In genomic region chr5:64767959-64768357, GRCh38 we compare ENCODE assay signal across 8 cellular contexts. TPM values are rescaled to one million over a fixed set of nuclear protein-coding genes. Genes with fewer than 3 reads are reported as not detected.
DNase-seq lines count a peak whose midpoint lies in the region; ATAC-seq, FAIRE-seq and TF ChIP-seq lines count a peak whose summit lies in the region.

No MANE protein-coding gene starts in this region.

- peaks cover 88% of the 10 kb centered on the region for H3K79me2 ChIP-seq in HCT116 (ENCODE audit: insufficient read depth, low read length)

- no peaks in the 10 kb centered on the region for H3K9me3 ChIP-seq in HCT116 (ENCODE audit: control insufficient read depth in 1 of 2, insufficient read depth in 1 of 2, low read depth in 1 of 2, low read length in 2 of 2)

- H3K4me1 ChIP-seq in HCT116 (ENCODE audit: control insufficient read depth in 1 of 2, insufficient read depth in 2 of 2, low read length in 2 of 2), result peaks cover 19 to 27% of the 10 kb centered on the region in 2 experiments; a peak in 3 of 4 replicates

- POLR2A ChIA-PET in HCT116 (lab: Charles Lee), result interaction anchor here (0.5 kb wide), 1 partner anchor 8 kb away, joined by 3 read pairs; no protein-coding TSS in a partner anchor

- H3K27me3 Mint-ChIP-seq in stimulated activated naive B cell treated with anti-CD40 and anti-IgM and Interleukin-4, amounts not matched to agents 10 μg/mL and 1 μg/mL and 100 μg/mL, for 72 hours, result no peaks in the 10 kb centered on the region

- intact Hi-C loops in HCT116 (cut with micrococcal nuclease), result no loop called here

- TSS peak; percentile 56 for BruUV-seq in HCT116 (replicated peaks; lab: Mats Ljungman, UMichigan)

- H3K27ac ChIP-seq in HCT116 (ENCODE audit: low read depth, low read length) (peak overlapping the region; percentile 70), brain microvascular endothelial cell (peak overlapping the region; percentile 98), layer of hippocampus (ENCODE audit: low read depth, low read length) (peak overlapping the region; percentile 86)

- peaks cover 11 to 15% of the 10 kb centered on the region in 2 donors for H3K36me3 Mint-ChIP-seq in stimulated activated naive B cell treated with anti-CD40 and anti-IgM and Interleukin-4, amounts not matched to agents 10 μg/mL and 1 μg/mL and 100 μg/mL, for 72 hours

- no peak for TF ChIP-seq CTCF in GM12865 (IDR thresholded peaks at IDR 0.05; ENCODE audit: insufficient read depth, low read depth, low read length, missing control alignments)
- no peak for TF ChIP-seq CTCF in HCT116 (IDR thresholded peaks at IDR 0.05 in 2 of 3, conservative IDR thresholded peaks at IDR 0.05 in 1 of 3; ENCODE audit: borderline replicate concordance in 1 of 3, insufficient read depth in 1 of 3, low read depth in 2 of 3, low read length in 2 of 3)
- TF ChIP-seq CTCF in brain microvascular endothelial cell (IDR thresholded peaks at IDR 0.05; ENCODE audit: low read depth, low read length, missing control alignments), result no peak

- peak overlapping the region; percentile 99 for H3K27ac Mint-ChIP-seq in stimulated activated naive B cell treated with anti-CD40 and anti-IgM and Interleukin-4, amounts not matched to agents 10 μg/mL and 1 μg/mL and 100 μg/mL, for 72 hours

- peak overlapping the region; percentile 100 for H3K4me3 ChIP-seq in GM12865 (ENCODE audit: low read depth, low read length)
- peak overlapping the region; percentile 88 to 98 for H3K4me3 ChIP-seq in HCT116 (replicated peaks in 1 of 2; ENCODE audit: low read depth in 1 of 2, low read length in 2 of 2)
- H3K4me3 ChIP-seq in brain microvascular endothelial cell (ENCODE audit: low read depth, low read length), result peak overlapping the region; percentile 94

- H4K20me1 ChIP-seq in HCT116 (ENCODE audit: insufficient read depth), result no peaks in the 10 kb centered on the region

- no peak for TF ChIP-seq RAD21 in HCT116 (IDR thresholded peaks at IDR 0.05; ENCODE audit: low read depth)

- H3K9me3 Mint-ChIP-seq in stimulated activated naive B cell treated with anti-CD40 and anti-IgM and Interleukin-4, amounts not matched to agents 10 μg/mL and 1 μg/mL and 100 μg/mL, for 72 hours, result no peaks in the 10 kb centered on the region

- H3K27me3 ChIP-seq in HCT116 (ENCODE audit: insufficient read depth, low read length) (no peaks in the 10 kb centered on the region), brain microvascular endothelial cell (replicated peaks) (no peaks in the 10 kb centered on the region), layer of hippocampus (ENCODE audit: control insufficient read depth, insufficient read depth, low read length) (no peaks in the 10 kb centered on the region)

- H3K36me3 ChIP-seq in HCT116 (ENCODE audit: control insufficient read depth in 1 of 2, insufficient read depth in 2 of 2, low read length in 2 of 2) (no peaks in the 10 kb centered on the region; a peak in 1 of 4 replicates), brain microvascular endothelial cell (replicated peaks) (no peaks in the 10 kb centered on the region)

- H3K4me3 Mint-ChIP-seq in stimulated activated naive B cell treated with anti-CD40 and anti-IgM and Interleukin-4, amounts not matched to agents 10 μg/mL and 1 μg/mL and 100 μg/mL, for 72 hours, result peak overlapping the region; percentile 98

- in situ Hi-C loops in brain microvascular endothelial cell (cut with HindIII; ENCODE audit: low pct_ligation_motif_present, low sequenced_read_pairs), result no loop called here

- ATAC-seq in HCT116, result peak; percentile 30
- ATAC-seq in stimulated activated naive B cell treated with anti-CD40 and anti-IgM and Interleukin-4, amounts not matched to agents 10 μg/mL and 1 μg/mL and 100 μg/mL, for 72 hours (replicated peaks), result peak; percentile 11 to 19

- TF ChIP-seq POLR2A in HCT116 (IDR thresholded peaks at IDR 0.05; ENCODE audit: borderline replicate concordance, extremely low read depth, insufficient read depth, insufficient read length) (no peak), H54 (IDR thresholded peaks at IDR 0.05; ENCODE audit: low read depth, low read length) (no peak)

- H3K9ac ChIP-seq in HCT116 (ENCODE audit: low read length), result peak overlapping the region; percentile 87

- RAD21 ChIA-PET in HCT116 (lab: Charles Lee; ENCODE audit: low non-redundant PET in 1 of 2, low total read pairs in 2 of 2, uncharacterized antibody in 2 of 2, unreplicated experiment in 2 of 2), result no interaction called here

- CTCF ChIA-PET in HCT116 (lab: Charles Lee), result no interaction called here

- DNase-seq in GM12865 (ENCODE audit: low read depth) (peak; percentile 44), HCT116 (ENCODE audit: low read depth, low spot score) (no peak), NCI-H82 (lab: John Stamatoyannopoulos, UW) (peak; percentile 50), brain microvascular endothelial cell (peak; percentile 6), H54 (ENCODE audit: insufficient read length, low spot score) (no peak), occipital lobe (lab: John Stamatoyannopoulos, UW) (no peak)
- DNase-seq in stimulated activated naive B cell treated with anti-CD40 and anti-IgM and Interleukin-4, amounts not matched to agents 10 μg/mL and 1 μg/mL and 100 μg/mL, for 72 hours, result no peak

- H2AFZ ChIP-seq in HCT116 (ENCODE audit: low read depth, low read length, poor library complexity, severe bottlenecking), result peak overlapping the region; percentile 87

- no peaks in the 10 kb centered on the region for H3K9me2 ChIP-seq in HCT116 (ENCODE audit: insufficient read depth)

- FAIRE-seq in H54 (lab: Jason Lieb, UNC), result no peak

- peaks cover 25 to 56% of the 10 kb centered on the region in 2 donors for H3K4me1 Mint-ChIP-seq in stimulated activated naive B cell treated with anti-CD40 and anti-IgM and Interleukin-4, amounts not matched to agents 10 μg/mL and 1 μg/mL and 100 μg/mL, for 72 hours

- peak overlapping the region; percentile 82 for H3K4me2 ChIP-seq in HCT116 (ENCODE audit: low read length)

TF ChIP-seq in HCT116, 20 proteins besides CTCF, POLR2A, EP300 and RAD21:
- no peak for TF ChIP-seq EZH2phosphoT487 (IDR thresholded peaks at IDR 0.05; ENCODE audit: borderline replicate concordance)

RNA-seq across cellular contexts. Expression of gene SREK1IP1, which starts 0.5 kb away (rescaled TPM):
- total RNA-seq in HCT116 (2021; ENCODE audit: unreplicated experiment) (25.5 TPM), occipital lobe (32.9 TPM)
- 8.6 and 11.0 TPM in 2 replicates for polyA plus RNA-seq in HCT116 (2012)

RNA-seq across cellular contexts. Expression of gene CWC27, which starts 0.8 kb away (rescaled TPM):
- total RNA-seq in HCT116 (2021; ENCODE audit: unreplicated experiment), result 29.1 TPM
- polyA plus RNA-seq in HCT116 (2012), result 13.7 and 16.2 TPM in 2 replicates
- 30.4 TPM for total RNA-seq in occipital lobe

Comparison
In these comparisons a context has a peak if more than half of its experiments do, and no peak if none do; other contexts are left out.
1. DNase-seq: peak in GM12865 (single experiment), NCI-H82 (single experiment) and brain microvascular endothelial cell (single experiment); none in HCT116 (single experiment), stimulated activated naive B cell treated with anti-CD40 and anti-IgM and Interleukin-4, amounts not matched to agents 10 μg/mL and 1 μg/mL and 100 μg/mL, for 72 hours (single experiment), H54 (single experiment) and occipital lobe (single experiment).
2. Peak in every context shown above with its lines, with median percentiles within 50 percentile points of each other: H3K4me3 ChIP-seq and H3K27ac ChIP-seq.